17 cellular contexts compared by ENCODE assay signal in genomic region chr7:91156326-91156725, GRCh38.
DNase-seq lines count a peak whose midpoint lies in the region; ATAC-seq, FAIRE-seq and TF ChIP-seq lines count a peak whose summit lies in the region.
"Had no signal": no experiment of that assay in that cellular context is flagged by ENCODE, and none has a peak within 500 bp of the region (broad histone marks: within the 10 kb centered on the region; RNA-seq: fewer than 3 reads in every experiment).

No MANE protein-coding gene starts in this region.

- DNase-seq in EL (peak; percentile 12), NCI-H524 treated with DMSO at 0.1 percent for 48 hours (lab: John Stamatoyannopoulos, UW) (peak; percentile 58), foreskin fibroblast (peak; percentile 45 to 61), frontal cortex (ENCODE audit: low spot score in 2 of 2) (no peak), NCI-H1417 treated with DMSO at 0.1 percent for 48 hours (lab: John Stamatoyannopoulos, UW) (no peak), breast epithelium (ENCODE audit: low spot score in 2 of 2) (no peak)
- DNase-seq: C1 segment of cervical spinal cord; Caco-2; CD4-positive, alpha-beta T cell; GM23248; IMR-90 had no signal

- H3K27me3 ChIP-seq in breast epithelium, result no peaks in the 10 kb centered on the region

- intact Hi-C loops in breast epithelium (cut with DNase I; ENCODE audit: low total_unique reads), result loop anchor here (10.0 kb wide), 1 partner anchor 1582 kb away; no protein-coding TSS in a partner anchor

- no peaks in the 10 kb centered on the region for H3K36me3 ChIP-seq in breast epithelium
- H3K36me3 ChIP-seq: HAP-1 had no signal

- TF ChIP-seq CTCF in foreskin fibroblast (IDR thresholded peaks at IDR 0.05; ENCODE audit: low read depth, low read length), result no peak
- no peak for TF ChIP-seq CTCF in breast epithelium (IDR thresholded peaks at IDR 0.05)

- no peak for ATAC-seq in HG03520 (IDR thresholded peaks at IDR 0.05; ENCODE audit: unreplicated experiment)
- ATAC-seq: K562 had no signal

- no peaks in the 10 kb centered on the region for H3K9me3 ChIP-seq in breast epithelium
- H3K9me3 ChIP-seq: Caco-2, HAP-1 had no signal

- H3K4me1 ChIP-seq in breast epithelium, result no peaks in the 10 kb centered on the region
- H3K4me1 ChIP-seq: Caco-2, HAP-1 had no signal

- H3K4me3 ChIP-seq in foreskin fibroblast (ENCODE audit: low read depth in 1 of 2, low read length in 2 of 2) (no peak overlapping the region), breast epithelium (no peak overlapping the region)
- H3K4me3 ChIP-seq: GM23248, HAP-1, K562 had no signal

- FAIRE-seq in frontal cortex (lab: Jason Lieb, UNC), result no peak
- FAIRE-seq: D721Med, GM12891, HTR-8/SVneo, K562 had no signal

- no peak overlapping the region for H3K27ac ChIP-seq in breast epithelium
- H3K27ac ChIP-seq: GM23248 had no signal

- TF ChIP-seq POLR2A in breast epithelium (IDR thresholded peaks at IDR 0.05), result no peak

Comparison
In these comparisons a context has a peak if more than half of its experiments do, and no peak if none do; other contexts are left out.
1. DNase-seq: peak in EL (single experiment), NCI-H524 treated with DMSO at 0.1 percent for 48 hours (single experiment) and foreskin fibroblast (2 of 2); none in frontal cortex (0 of 2), NCI-H1417 treated with DMSO at 0.1 percent for 48 hours (single experiment) and breast epithelium (0 of 2).